Comparison of ENCODE assay signal across 8 cellular contexts in the genomic region with DNA sequence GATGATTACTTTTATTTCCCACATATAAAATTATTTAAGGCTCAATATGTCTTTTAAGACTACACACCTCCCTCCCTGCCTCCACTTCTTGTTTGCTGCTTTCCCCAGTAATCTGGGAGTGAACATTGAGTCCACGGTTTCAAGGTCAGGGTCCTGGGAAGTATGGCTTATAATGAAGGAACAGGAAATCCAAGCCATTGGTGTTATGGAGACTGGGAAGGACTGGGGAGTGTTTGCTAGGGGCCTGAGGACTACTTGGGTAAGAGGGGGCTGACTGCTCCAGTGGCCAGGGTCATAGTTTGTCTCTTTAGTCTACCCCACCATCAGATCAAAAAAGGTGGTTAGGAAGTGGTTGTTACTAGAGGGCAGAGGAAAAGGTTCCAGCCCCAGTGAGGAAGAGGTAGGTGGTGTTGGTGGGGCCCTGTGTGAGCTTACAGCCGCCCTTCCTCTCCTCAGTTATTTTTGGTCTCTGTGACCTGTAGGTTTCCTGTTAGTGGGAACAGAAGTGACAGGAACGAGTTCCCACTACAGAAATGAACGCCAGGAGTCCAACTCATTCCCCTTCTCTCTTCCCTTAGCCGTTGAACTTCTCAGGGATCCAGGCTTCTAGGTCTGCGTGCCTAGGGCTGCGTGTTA. TPM values are rescaled to one million over a fixed set of nuclear protein-coding genes. Genes with fewer than 3 reads are reported as not detected.
A peak's percentile ranks its signal among the peaks of the same experiment; 100 is the strongest.
DNase-seq lines count a peak whose midpoint lies in the region; ATAC-seq, FAIRE-seq and TF ChIP-seq lines count a peak whose summit lies in the region.

No MANE protein-coding gene starts in this region.

- TSS peak; percentile 99 for BruUV-seq in GM12878 (replicated peaks; lab: Mats Ljungman, UMichigan)

- SMC1A ChIA-PET in GM12878 (lab: Charles Lee; ENCODE audit: uncharacterized antibody, unreplicated experiment): interaction anchor here (0.8 to 1.7 kb wide), 7 partner anchors 9 to 192 kb away, joined by 3 to 8 read pairs (median 4); no protein-coding TSS in a partner anchor

- H2AFZ ChIP-seq in SK-N-SH (ENCODE audit: low read depth): peak overlapping the region; percentile 96
- peak overlapping the region; percentile 55 for H2AFZ ChIP-seq in GM12878 (ENCODE audit: control insufficient read depth, low read depth, low read length)

- no peaks in the 10 kb centered on the region for H3K9me2 ChIP-seq in SK-N-SH

- no peaks in the 10 kb centered on the region for H3K79me2 ChIP-seq in SK-N-SH (ENCODE audit: insufficient read depth)
- H3K79me2 ChIP-seq in GM12878 (ENCODE audit: control insufficient read depth, insufficient read depth, low read length): peaks cover 18% of the 10 kb centered on the region

- TF ChIP-seq EP300 in SK-N-SH (IDR thresholded peaks at IDR 0.05; ENCODE audit: borderline replicate concordance in 1 of 2, low read depth in 1 of 2, low read length in 1 of 2): no peak
- peak in 1 of 2 experiments; percentile 36; a peak in 1 of 4 replicates for TF ChIP-seq EP300 in GM12878 (IDR thresholded peaks at IDR 0.05; ENCODE audit: borderline replicate concordance in 1 of 2, control insufficient read depth in 1 of 2, low read depth in 2 of 2, low read length in 2 of 2)

- RAD21 ChIA-PET in GM12878 (lab: Charles Lee; ENCODE audit: unreplicated experiment): interaction anchor here (0.6 to 1.6 kb wide), 11 partner anchors 9 to 513 kb away, joined by 3 to 18 read pairs (median 5); a partner anchor contains a TSS

- intact Hi-C loops in GM12878 (cut with micrococcal nuclease; ENCODE audit: unreplicated experiment): no loop called here

- peaks cover 4 to 11% of the 10 kb centered on the region in 2 experiments; a peak in 2 of 4 replicates for H3K4me1 ChIP-seq in SK-N-SH (ENCODE audit: control insufficient read depth in 1 of 2, insufficient read depth in 2 of 2, low read depth in 1 of 2, low read length in 1 of 2)
- peaks cover 24% of the 10 kb centered on the region for H3K4me1 ChIP-seq in HUES6 (ENCODE audit: control insufficient read depth, insufficient read depth, low read length)
- peaks cover 10% of the 10 kb centered on the region for H3K4me1 ChIP-seq in GM12878 (ENCODE audit: control insufficient read depth, insufficient read depth, low read length)
- H3K4me1 ChIP-seq in subcutaneous abdominal adipose tissue (ENCODE audit: control insufficient read depth in 5 of 5, insufficient read depth in 5 of 5, low read length in 5 of 5): peaks cover 0 to 32% (median 22%) of the 10 kb centered on the region in 5 donors

- H3K9me3 ChIP-seq in SK-N-SH: no peaks in the 10 kb centered on the region
- no peaks in the 10 kb centered on the region for H3K9me3 ChIP-seq in HUES6 (ENCODE audit: control insufficient read depth, insufficient read depth, low read depth, low read length)
- no peaks in the 10 kb centered on the region for H3K9me3 ChIP-seq in GM12878 (replicated peaks; ENCODE audit: control insufficient read depth, insufficient read depth, low read length)
- no peaks in the 10 kb centered on the region for H3K9me3 ChIP-seq in subcutaneous abdominal adipose tissue (ENCODE audit: control insufficient read depth in 5 of 5, low read length in 5 of 5)

- H3K9ac ChIP-seq in SK-N-SH (peak overlapping the region; percentile 75), HUES6 (ENCODE audit: low read length) (peak overlapping the region; percentile 26), GM12878 (ENCODE audit: control insufficient read depth, insufficient read depth, low read length) (peak overlapping the region; percentile 76), subcutaneous abdominal adipose tissue (ENCODE audit: low read length in 5 of 5) (peak overlapping the region in 4 of 5 donors; percentile 24 to 72 (median 40))

- no peaks in the 10 kb centered on the region for H4K20me1 ChIP-seq in SK-N-SH (ENCODE audit: insufficient read depth)
- no peaks in the 10 kb centered on the region for H4K20me1 ChIP-seq in GM12878 (ENCODE audit: control insufficient read depth, insufficient read depth)

- POLR2A ChIA-PET in SK-N-SH (lab: Yijun Ruan, JAX): interaction anchor here (0.7 to 1.6 kb wide), 6 partner anchors 10 to 652 kb away, joined by 3 to 8 read pairs (median 3); no protein-coding TSS in a partner anchor
- POLR2A ChIA-PET in GM12878 (lab: Charles Lee): interaction anchor here (0.6 to 2.2 kb wide), 11 partner anchors 11 to 319 kb away, joined by 3 to 39 read pairs (median 6); a partner anchor contains a TSS

- H3K4me2 ChIP-seq in SK-N-SH (peak overlapping the region; percentile 95), GM12878 (ENCODE audit: control insufficient read depth, insufficient read depth) (peak overlapping the region; percentile 100)

- H3K36me3 ChIP-seq in SK-N-SH (replicated peaks in 1 of 2; ENCODE audit: control insufficient read depth in 1 of 2, insufficient read depth in 2 of 2, low read length in 1 of 2) (no peaks in the 10 kb centered on the region), HUES6 (ENCODE audit: control insufficient read depth, insufficient read depth, low read length) (no peaks in the 10 kb centered on the region), GM12878 (ENCODE audit: control insufficient read depth in 2 of 2, insufficient read depth in 2 of 2, low read length in 1 of 2) (no peaks in the 10 kb centered on the region; a peak in 1 of 4 replicates), subcutaneous abdominal adipose tissue (ENCODE audit: control insufficient read depth in 5 of 5, insufficient read depth in 5 of 5, low read length in 5 of 5) (peaks cover 0 to 3% (median 0%) of the 10 kb centered on the region in 5 donors)

- TF ChIP-seq RAD21 in SK-N-SH (IDR thresholded peaks at IDR 0.05; ENCODE audit: low read length) (no peak), GM12878 (IDR thresholded peaks at IDR 0.05; ENCODE audit: insufficient read depth, low read depth, low read length) (no peak)

- WGBS in SK-N-SH (ENCODE audit: low lambda C conversion rate): 23% methylated on average over 7 of the region's 7 CpGs
- 4% methylated on average over 7 of the region's 7 CpGs for WGBS in GM12878 (ENCODE audit: insufficient coverage, insufficient replicate concordance, low lambda C conversion rate, missing lambda C conversion rate)

- H3K27ac ChIP-seq in SK-N-SH (ENCODE audit: low read depth in 2 of 2, low read length in 1 of 2) (peak overlapping the region; percentile 45 to 71; a peak in 3 of 4 replicates), HUES6 (ENCODE audit: low read depth, low read length) (peak overlapping the region; percentile 10; the same call in 1 of the 2 replicates), GM12878 (ENCODE audit: control insufficient read depth, insufficient read depth) (peak overlapping the region; percentile 99), subcutaneous abdominal adipose tissue (ENCODE audit: low read depth, low read length) (peak overlapping the region; percentile 85)

- no peak for TF ChIP-seq POLR2A in GM12878 (IDR thresholded peaks at IDR 0.05; ENCODE audit: low read depth, low read length)

- FAIRE-seq in GM12878 (lab: Jason Lieb, UNC): peak; percentile 47

- CTCF ChIA-PET in SK-N-SH (lab: Yijun Ruan, JAX): interaction anchor here (0.8 to 2.0 kb wide), 5 partner anchors 9 to 102 kb away, joined by 3 to 14 read pairs (median 6); a partner anchor contains a TSS
- CTCF ChIA-PET in GM12878 (lab: Yijun Ruan, JAX): interaction anchor here (0.6 to 4.5 kb wide), 10 partner anchors 9 to 261 kb away, joined by 3 to 40 read pairs (median 6); a partner anchor contains a TSS

- TF ChIP-seq CTCF in SK-N-SH (IDR thresholded peaks at IDR 0.05) (no peak), GM12878 (IDR thresholded peaks at IDR 0.05 in 2 of 3, conservative IDR thresholded peaks at IDR 0.05 in 1 of 3; ENCODE audit: control insufficient read depth in 2 of 3, extremely low read depth in 1 of 3, insufficient read depth in 1 of 3, low read depth in 3 of 3, low read length in 3 of 3) (no peak)

- peaks cover 6% of the 10 kb centered on the region for H3F3A ChIP-seq in SK-N-SH (replicated peaks; ENCODE audit: insufficient read depth)

- ATAC-seq in SK-N-SH treated with all-trans-retinoic acid at 6 μM for 48 hours (no peak; the same call in 2 of the 3 replicates), GM12878 (peak; percentile 49), left lobe of liver (peak; percentile 0)

- in situ Hi-C loops in GM12878 (cut with MboI): loop anchor here (25.0 kb wide), 1 partner anchor 527 kb away; a partner anchor contains a TSS

- H3K27me3 ChIP-seq in SK-N-SH (ENCODE audit: insufficient read depth) (no peaks in the 10 kb centered on the region), HUES6 (ENCODE audit: control insufficient read depth, insufficient read depth, low read length) (0 out of 2 replicates have a peak, but pooled peaks cover 2% of the 10 kb centered on the region), GM12878 (replicated peaks in 1 of 2; ENCODE audit: control insufficient read depth in 2 of 2, insufficient read depth in 2 of 2, low read length in 1 of 2) (no peaks in the 10 kb centered on the region), subcutaneous abdominal adipose tissue (ENCODE audit: control insufficient read depth in 5 of 5, insufficient read depth in 4 of 5, low read length in 5 of 5) (peaks cover 0 to 4% (median 2%) of the 10 kb centered on the region in 5 donors)

- peak overlapping the region; percentile 76 to 80 for H3K4me3 ChIP-seq in SK-N-SH (ENCODE audit: low read depth in 2 of 2, low read length in 1 of 2)
- peak overlapping the region; percentile 70 for H3K4me3 ChIP-seq in HUES6 (ENCODE audit: low read depth, low read length)
- H3K4me3 ChIP-seq in GM12878: peak overlapping the region; percentile 77
- peak overlapping the region; percentile 22 to 83 (median 71) for H3K4me3 ChIP-seq in subcutaneous abdominal adipose tissue (ENCODE audit: low read depth in 1 of 5, low read length in 5 of 5)

- no peak for DNase-seq in SK-N-SH
- no peak for DNase-seq in GM12878 (ENCODE audit: low read depth, low spot score)
- no peak for DNase-seq in left lobe of liver (ENCODE audit: low spot score)
- DNase-seq in DMS114 treated with DMSO at 0.1 percent for 48 hours (lab: John Stamatoyannopoulos, UW; ENCODE audit: unreplicated experiment): no peak
- no peak for DNase-seq in SHP77 treated with DMSO at 0.1 percent for 48 hours (lab: John Stamatoyannopoulos, UW)

RNA-seq across cellular contexts. Expression of a gene that starts 0.7 kb away (rescaled TPM):
- polyA plus RNA-seq in SK-N-SH (2012; rRNA removed) (2.5 and 3.9 TPM in 2 replicates), GM12878 (2011; rRNA removed) (0.81 and 1.7 TPM in 2 replicates), GM12878 (2014; fragmentation: Illumina TruSeq; extraction: Trizol) (2.9 and 4.0 TPM in 2 replicates), GM12878 (2014; fragmentation: Nextera tagmentation; extraction: Ambion mirVana) (under 1 TPM; 0.34 to 0.46 TPM), GM12878 (2014; rRNA removed) (5.6 TPM in 2 replicates), GM12878 (2016; fragmentation: Nextera tagmentation; extraction: Ambion mirVana) (1 to 10 TPM; 5.9 to 6.8 TPM)
- 1.2 and 2.1 TPM in 2 replicates for polyA plus RNA-seq in SK-N-SH (2012; cell fraction: cytosol; rRNA removed)
- polyA plus RNA-seq in SK-N-SH (2012; cell fraction: nucleus; rRNA removed): 7.2 and 7.9 TPM in 2 replicates
- total RNA-seq in GM12878 (2013; cell fraction: nucleolus; rRNA removed): 3.6 and 4.1 TPM in 2 replicates
- total RNA-seq in GM12878 (2014; rRNA removed) (2.6 and 2.7 TPM in 2 replicates), GM12878 (2014; rRNA removed; fragmentation: Illumina TruSeq; extraction: Trizol) (2.1 and 2.3 TPM in 2 replicates), GM12878 (2021) (11.9 and 12.1 TPM in 2 replicates), left lobe of liver (39.9 TPM)
- polyA plus RNA-seq in GM12878 (2011; ENCODE audit: low read depth): 2.4 TPM
- 2.1 and 2.3 TPM in 2 replicates for polyA plus RNA-seq in GM12878 (2011; cell fraction: cytosol; rRNA removed)
- 5.8 and 6.6 TPM in 2 replicates for polyA plus RNA-seq in GM12878 (2011; cell fraction: nucleus; rRNA removed)
- 4.4 and 5.2 TPM in 2 replicates for polyA plus RNA-seq in GM12878 (2012)
- 3.7 and 5.4 TPM in 2 replicates for polyA minus RNA-seq in GM12878 (2011; rRNA and poly(A)+ RNA removed)
- polyA minus RNA-seq in GM12878 (2011; cell fraction: cytosol; rRNA and poly(A)+ RNA removed): 0.83 and 3.5 TPM in 2 replicates
- polyA minus RNA-seq in GM12878 (2011; cell fraction: nucleus; rRNA and poly(A)+ RNA removed): 5.6 and 9.0 TPM in 2 replicates

RNA-seq across cellular contexts. Expression of a gene that starts 8.8 kb away (rescaled TPM):
- polyA plus RNA-seq in SK-N-SH (2012; rRNA removed): 0.12 and 0.18 TPM in 2 replicates
- polyA plus RNA-seq in SK-N-SH (2012; cell fraction: cytosol; rRNA removed): 0.03 and 0.04 TPM in 2 replicates
- 0.25 and 1.0 TPM in 2 replicates for polyA plus RNA-seq in SK-N-SH (2012; cell fraction: nucleus; rRNA removed)
- 3.5 and 3.7 TPM in 2 replicates for total RNA-seq in GM12878 (2013; cell fraction: nucleolus; rRNA removed)
- 1.1 and 1.8 TPM in 2 replicates for total RNA-seq in GM12878 (2014; rRNA removed)
- 0.28 and 0.72 TPM in 2 replicates for total RNA-seq in GM12878 (2014; rRNA removed; fragmentation: Illumina TruSeq; extraction: Trizol)
- 2.0 and 2.7 TPM in 2 replicates for total RNA-seq in GM12878 (2021)
- polyA plus RNA-seq in GM12878 (2011; ENCODE audit: low read depth): 0.18 TPM
- 0.11 TPM in 1 of 2 replicates, not detected in the other for polyA plus RNA-seq in GM12878 (2011; rRNA removed)
- polyA plus RNA-seq in GM12878 (2011; cell fraction: cytosol; rRNA removed): 0.13 and 0.15 TPM in 2 replicates
- 1.1 TPM in 2 replicates for polyA plus RNA-seq in GM12878 (2011; cell fraction: nucleus; rRNA removed)
- polyA plus RNA-seq in GM12878 (2012): 1.2 TPM in 2 replicates
- polyA plus RNA-seq in GM12878 (2014; fragmentation: Illumina TruSeq; extraction: Trizol): 0.15 TPM in 1 of 2 replicates, not detected in the other
- polyA plus RNA-seq in GM12878 (2014; fragmentation: Nextera tagmentation; extraction: Ambion mirVana): under 1 TPM; 0.24 to 0.35 TPM
- 1.5 and 1.6 TPM in 2 replicates for polyA plus RNA-seq in GM12878 (2014; rRNA removed)
- 1 to 10 TPM in 1 of 2 experiments, under 1 TPM in 1; 0.97 to 1.1 TPM for polyA plus RNA-seq in GM12878 (2016; fragmentation: Nextera tagmentation; extraction: Ambion mirVana)
- not detected in 2 replicates for polyA minus RNA-seq in GM12878 (2011; rRNA and poly(A)+ RNA removed)
- polyA minus RNA-seq in GM12878 (2011; cell fraction: cytosol; rRNA and poly(A)+ RNA removed): not detected in 2 replicates
- polyA minus RNA-seq in GM12878 (2011; cell fraction: nucleus; rRNA and poly(A)+ RNA removed): 0.24 and 1.2 TPM in 2 replicates
- 2.5 TPM for total RNA-seq in left lobe of liver

RNA-seq across cellular contexts. Expression of a gene that starts 12.2 kb away (rescaled TPM):
- polyA plus RNA-seq in SK-N-SH (2012; rRNA removed) (0.02 TPM in 1 of 2 replicates, not detected in the other), GM12878 (2011; rRNA removed) (0.10 and 0.12 TPM in 2 replicates), GM12878 (2014; fragmentation: Illumina TruSeq; extraction: Trizol) (0.05 and 0.15 TPM in 2 replicates), GM12878 (2014; fragmentation: Nextera tagmentation; extraction: Ambion mirVana) (under 1 TPM; 0.09 to 0.11 TPM), GM12878 (2014; rRNA removed) (0.08 and 0.14 TPM in 2 replicates), GM12878 (2016; fragmentation: Nextera tagmentation; extraction: Ambion mirVana) (under 1 TPM in 1 of 2 experiments, not detected in 1; 0.32 TPM)
- polyA plus RNA-seq in SK-N-SH (2012; cell fraction: cytosol; rRNA removed): 0.01 TPM in 2 replicates
- 0.02 and 0.05 TPM in 2 replicates for polyA plus RNA-seq in SK-N-SH (2012; cell fraction: nucleus; rRNA removed)
- total RNA-seq in GM12878 (2013; cell fraction: nucleolus; rRNA removed): 1.1 and 2.2 TPM in 2 replicates
- total RNA-seq in GM12878 (2014; rRNA removed) (0.06 and 0.22 TPM in 2 replicates), GM12878 (2014; rRNA removed; fragmentation: Illumina TruSeq; extraction: Trizol) (0.09 and 0.18 TPM in 2 replicates), GM12878 (2021) (0.56 and 0.85 TPM in 2 replicates), left lobe of liver (1.7 TPM)
- 0.18 TPM for polyA plus RNA-seq in GM12878 (2011; ENCODE audit: low read depth)
- polyA plus RNA-seq in GM12878 (2011; cell fraction: cytosol; rRNA removed): 0.15 and 0.27 TPM in 2 replicates
- 0.66 and 0.73 TPM in 2 replicates for polyA plus RNA-seq in GM12878 (2011; cell fraction: nucleus; rRNA removed)
- 0.13 and 0.20 TPM in 2 replicates for polyA plus RNA-seq in GM12878 (2012)
- 0.26 and 0.29 TPM in 2 replicates for polyA minus RNA-seq in GM12878 (2011; rRNA and poly(A)+ RNA removed)
- polyA minus RNA-seq in GM12878 (2011; cell fraction: cytosol; rRNA and poly(A)+ RNA removed): 2.1 TPM in 1 of 2 replicates, not detected in the other
- 0.85 TPM in 1 of 2 replicates, not detected in the other for polyA minus RNA-seq in GM12878 (2011; cell fraction: nucleus; rRNA and poly(A)+ RNA removed)

RNA-seq across cellular contexts. Expression of a gene that starts 22.6 kb away (rescaled TPM):
- polyA plus RNA-seq in SK-N-SH (2012; rRNA removed) (220 and 317 TPM in 2 replicates), GM12878 (2011; rRNA removed) (54.4 and 97.4 TPM in 2 replicates), GM12878 (2014; fragmentation: Illumina TruSeq; extraction: Trizol) (87.0 and 218 TPM in 2 replicates), GM12878 (2014; fragmentation: Nextera tagmentation; extraction: Ambion mirVana) (100 to 1,000 TPM; 108 to 150 TPM), GM12878 (2014; rRNA removed) (202 and 223 TPM in 2 replicates), GM12878 (2016; fragmentation: Nextera tagmentation; extraction: Ambion mirVana) (100 to 1,000 TPM; 342 to 345 TPM)
- polyA plus RNA-seq in SK-N-SH (2012; cell fraction: cytosol; rRNA removed): 232 and 313 TPM in 2 replicates
- 127 and 132 TPM in 2 replicates for polyA plus RNA-seq in SK-N-SH (2012; cell fraction: nucleus; rRNA removed)
- total RNA-seq in GM12878 (2013; cell fraction: nucleolus; rRNA removed): 33.2 and 42.6 TPM in 2 replicates
- total RNA-seq in GM12878 (2014; rRNA removed) (247 and 253 TPM in 2 replicates), GM12878 (2014; rRNA removed; fragmentation: Illumina TruSeq; extraction: Trizol) (96.6 and 106 TPM in 2 replicates), GM12878 (2021) (171 and 175 TPM in 2 replicates), left lobe of liver (83.9 TPM)
- polyA plus RNA-seq in GM12878 (2011; ENCODE audit: low read depth): 208 TPM
- polyA plus RNA-seq in GM12878 (2011; cell fraction: cytosol; rRNA removed): 148 and 167 TPM in 2 replicates
- 104 and 128 TPM in 2 replicates for polyA plus RNA-seq in GM12878 (2011; cell fraction: nucleus; rRNA removed)
- 332 and 422 TPM in 2 replicates for polyA plus RNA-seq in GM12878 (2012)
- 43.1 and 73.6 TPM in 2 replicates for polyA minus RNA-seq in GM12878 (2011; rRNA and poly(A)+ RNA removed)
- 77.8 and 83.1 TPM in 2 replicates for polyA minus RNA-seq in GM12878 (2011; cell fraction: cytosol; rRNA and poly(A)+ RNA removed)
- 29.1 and 37.7 TPM in 2 replicates for polyA minus RNA-seq in GM12878 (2011; cell fraction: nucleus; rRNA and poly(A)+ RNA removed)

RNA-seq across cellular contexts. Expression of a gene that starts 39.2 kb away (rescaled TPM):
- polyA plus RNA-seq in SK-N-SH (2012; rRNA removed) (not detected in 2 replicates), GM12878 (2011; rRNA removed) (not detected in 2 replicates), GM12878 (2014; fragmentation: Illumina TruSeq; extraction: Trizol) (not detected in 2 replicates), GM12878 (2014; fragmentation: Nextera tagmentation; extraction: Ambion mirVana) (under 1 TPM; 0.23 to 0.51 TPM), GM12878 (2014; rRNA removed) (not detected in 2 replicates), GM12878 (2016; fragmentation: Nextera tagmentation; extraction: Ambion mirVana) (under 1 TPM; 0.64 to 0.82 TPM)
- polyA plus RNA-seq in SK-N-SH (2012; cell fraction: cytosol; rRNA removed): not detected in 2 replicates
- polyA plus RNA-seq in SK-N-SH (2012; cell fraction: nucleus; rRNA removed): not detected in 2 replicates
- total RNA-seq in GM12878 (2013; cell fraction: nucleolus; rRNA removed): not detected in 2 replicates
- total RNA-seq in GM12878 (2014; rRNA removed) (not detected in 2 replicates), GM12878 (2014; rRNA removed; fragmentation: Illumina TruSeq; extraction: Trizol) (not detected in 2 replicates), GM12878 (2021) (not detected in 2 replicates), left lobe of liver (not detected)
- not detected for polyA plus RNA-seq in GM12878 (2011; ENCODE audit: low read depth)
- polyA plus RNA-seq in GM12878 (2011; cell fraction: cytosol; rRNA removed): not detected in 2 replicates
- polyA plus RNA-seq in GM12878 (2011; cell fraction: nucleus; rRNA removed): 0.04 TPM in 1 of 2 replicates, not detected in the other
- 0.60 and 0.83 TPM in 2 replicates for polyA plus RNA-seq in GM12878 (2012)
- polyA minus RNA-seq in GM12878 (2011; rRNA and poly(A)+ RNA removed): not detected in 2 replicates
- not detected in 2 replicates for polyA minus RNA-seq in GM12878 (2011; cell fraction: cytosol; rRNA and poly(A)+ RNA removed)
- not detected in 2 replicates for polyA minus RNA-seq in GM12878 (2011; cell fraction: nucleus; rRNA and poly(A)+ RNA removed)

Comparison
In these comparisons a context has a peak if more than half of its experiments do, and no peak if none do; other contexts are left out.
1. H3K27ac ChIP-seq: peak in every context shown above with its lines; median percentile 99 in GM12878; 85 in subcutaneous abdominal adipose tissue; 58 in SK-N-SH; 10 in HUES6.
2. H3K9ac ChIP-seq: peak in every context shown above with its lines; median percentile 76 in GM12878; 75 in SK-N-SH; 40 in subcutaneous abdominal adipose tissue; 26 in HUES6.